9 cellular contexts compared by ENCODE assay signal in genomic region chr7:24595671-24596418, GRCh38. TPM values are rescaled to one million over a fixed set of nuclear protein-coding genes. Genes with fewer than 3 reads are reported as not detected.
DNase-seq lines count a peak whose midpoint lies in the region; ATAC-seq and TF ChIP-seq lines count a peak whose summit lies in the region.
"Had no signal": no experiment of that assay in that cellular context is flagged by ENCODE, and none has a peak within 500 bp of the region (broad histone marks: within the 10 kb centered on the region; RNA-seq: fewer than 3 reads in every experiment).

No MANE protein-coding gene starts in this region.

- no peak overlapping the region for H3K18ac ChIP-seq in mesendoderm (ENCODE audit: low read length)

- WGBS in mesendoderm (ENCODE audit: extremely low coverage, insufficient coverage, low lambda C conversion rate) = 100% methylated on average over 1 of the region's 7 CpGs
- 98% methylated on average over 7 of the region's 7 CpGs for WGBS in mammary epithelial cell (ENCODE audit: low coverage, missing lambda C conversion rate)

- in situ Hi-C loops in mammary epithelial cell (cut with MboI; ENCODE audit: low sequenced_read_pairs in 2 of 2) = no loop called here

- H3K4me2 ChIP-seq in DND-41 (ENCODE audit: insufficient read depth, low read length) (peak overlapping the region; percentile 59), mesendoderm (ENCODE audit: low read length) (no peak overlapping the region), mammary epithelial cell (ENCODE audit: insufficient read depth, low read depth, low read length) (no peak overlapping the region)

- H3K36me3 ChIP-seq in DND-41 (ENCODE audit: insufficient read depth, low read length) (no peaks in the 10 kb centered on the region), mesendoderm (ENCODE audit: control insufficient read depth, insufficient read depth, low read length) (no peaks in the 10 kb centered on the region), mammary epithelial cell (ENCODE audit: insufficient read depth, low read length) (no peaks in the 10 kb centered on the region)

- peaks cover 8% of the 10 kb centered on the region for H3K79me1 ChIP-seq in mesendoderm (ENCODE audit: low read length)

- H3K4me3 Mint-ChIP-seq in activated B cell treated with CpG ODN at 0.5 μM for 24 hours = no peak overlapping the region
- H3K4me3 Mint-ChIP-seq: CD14-positive monocyte had no signal

- no peaks in the 10 kb centered on the region for H3K36me3 Mint-ChIP-seq in activated B cell treated with CpG ODN at 0.5 μM for 24 hours (ENCODE audit: low read depth)
- H3K36me3 Mint-ChIP-seq: CD14-positive monocyte had no signal

- H3K9me3 ChIP-seq in DND-41 (ENCODE audit: insufficient read depth, low read length, severe bottlenecking) = no peaks in the 10 kb centered on the region
- no peaks in the 10 kb centered on the region for H3K9me3 ChIP-seq in mammary epithelial cell (replicated peaks; ENCODE audit: insufficient read depth, low read length)

- peak overlapping the region; percentile 74 for H2AFZ ChIP-seq in DND-41 (ENCODE audit: low read depth, low read length)
- H2AFZ ChIP-seq in mammary epithelial cell (ENCODE audit: low read depth, low read length) = no peak overlapping the region

- H3K4me1 Mint-ChIP-seq in activated B cell treated with CpG ODN at 0.5 μM for 24 hours = peaks cover 4% of the 10 kb centered on the region
- H3K4me1 Mint-ChIP-seq: CD14-positive monocyte had no signal

- H2BK15ac ChIP-seq in mesendoderm (replicated peaks; ENCODE audit: low read depth) = no peak overlapping the region

- DNase-seq in DND-41 (peak; percentile 22), activated B cell treated with CpG ODN at 0.5 μM for 24 hours (no peak), RKO (ENCODE audit: low spot score) (no peak), head of caudate nucleus (no peak), mesendoderm (no peak), mammary epithelial cell (no peak)

- dilution Hi-C loops in mammary epithelial cell (cut with HindIII; ENCODE audit: low sequenced_read_pairs) = no loop called here

- no peaks in the 10 kb centered on the region for H3K27me3 Mint-ChIP-seq in activated B cell treated with CpG ODN at 0.5 μM for 24 hours

- H3K9ac ChIP-seq in DND-41 (ENCODE audit: low read depth, low read length) = peak overlapping the region; percentile 51
- no peak overlapping the region for H3K9ac ChIP-seq in mesendoderm (ENCODE audit: low read length)
- no peak overlapping the region for H3K9ac ChIP-seq in mammary epithelial cell (ENCODE audit: insufficient read depth, low read length)

- H3K27me3 ChIP-seq in DND-41 (ENCODE audit: insufficient read depth, low read length, poor library complexity) (no peaks in the 10 kb centered on the region), mesendoderm (ENCODE audit: insufficient read depth, low read length, poor library complexity) (no peaks in the 10 kb centered on the region), mammary epithelial cell (ENCODE audit: insufficient read depth, low read length) (no peaks in the 10 kb centered on the region)

- intact Hi-C loops in activated B cell treated with CpG ODN at 0.5 μM for 24 hours (cut with micrococcal nuclease) (loop anchor here (2.0 kb wide), 1 partner anchor 15 kb away; no protein-coding TSS in a partner anchor), head of caudate nucleus (cut with DNase I) (no loop called here), mammary epithelial cell (cut with micrococcal nuclease) (no loop called here)

- H3K4me1 ChIP-seq in DND-41 (ENCODE audit: insufficient read depth, low read length) (peaks cover 7% of the 10 kb centered on the region), mesendoderm (ENCODE audit: control insufficient read depth, low read depth, low read length) (no peaks in the 10 kb centered on the region), mammary epithelial cell (ENCODE audit: insufficient read depth, low read length) (no peaks in the 10 kb centered on the region)

- no peak overlapping the region for H2AK5ac ChIP-seq in mesendoderm (ENCODE audit: low read length)

- H3K27ac ChIP-seq in DND-41 (ENCODE audit: low read length) (peak overlapping the region; percentile 76), mesendoderm (ENCODE audit: low read depth, low read length) (no peak overlapping the region), mammary epithelial cell (ENCODE audit: insufficient read depth, low read depth, low read length) (no peak overlapping the region)

- TF ChIP-seq CTCF in DND-41 (IDR thresholded peaks at IDR 0.05; ENCODE audit: borderline replicate concordance, extremely low read depth, low read length, poor library complexity, severe bottlenecking) = no peak
- TF ChIP-seq CTCF in activated B cell treated with CpG ODN at 0.5 μM for 24 hours (IDR thresholded peaks at IDR 0.05) = no peak
- TF ChIP-seq CTCF in mammary epithelial cell (conservative IDR thresholded peaks at IDR 0.05 in 1 of 2, IDR thresholded peaks at IDR 0.05 in 1 of 2; ENCODE audit: extremely low read depth in 1 of 2, insufficient read depth in 1 of 2, low read depth in 1 of 2, low read length in 2 of 2) = no peak

- H3K4ac ChIP-seq in mesendoderm (ENCODE audit: low read depth, low read length) = no peak overlapping the region

- no peak overlapping the region for H3K23ac ChIP-seq in mesendoderm (ENCODE audit: low read length)

- no TSS peak for BruUV-seq in mammary epithelial cell (replicated peaks; lab: Mats Ljungman, UMichigan)

- H3K79me2 ChIP-seq in DND-41 (ENCODE audit: insufficient read depth, low read length) (peaks cover 56% of the 10 kb centered on the region), mesendoderm (ENCODE audit: control insufficient read depth, insufficient read depth, low read length) (peaks cover 60% of the 10 kb centered on the region), mammary epithelial cell (ENCODE audit: insufficient read depth, low read length) (peaks cover 85% of the 10 kb centered on the region)

- H4K5ac ChIP-seq in mesendoderm (ENCODE audit: low read length) = no peak overlapping the region

- H3K56ac ChIP-seq in mesendoderm (ENCODE audit: low read length) = no peak overlapping the region

- no peak overlapping the region for H2BK120ac ChIP-seq in mesendoderm (ENCODE audit: low read depth, low read length)

- H3K27ac Mint-ChIP-seq in activated B cell treated with CpG ODN at 0.5 μM for 24 hours = no peak overlapping the region
- H3K27ac Mint-ChIP-seq: CD14-positive monocyte had no signal

- POLR2A ChIA-PET in activated B cell treated with CpG ODN at 0.5 μM for 24 hours (lab: Charles Lee) = no interaction called here

- H3K9me3 Mint-ChIP-seq in activated B cell treated with CpG ODN at 0.5 μM for 24 hours = no peaks in the 10 kb centered on the region
- H3K9me3 Mint-ChIP-seq: CD14-positive monocyte had no signal

- no peak overlapping the region for H2BK5ac ChIP-seq in mesendoderm (ENCODE audit: low read length)

- ATAC-seq in DND-41 (ENCODE audit: insufficient read depth, low read depth) (peak; percentile 91), GM19324 (IDR thresholded peaks at IDR 0.05; ENCODE audit: low FRiP score, unreplicated experiment) (peak; percentile 63), HG02973 (IDR thresholded peaks at IDR 0.05; ENCODE audit: unreplicated experiment) (peak; percentile 56), activated B cell treated with CpG ODN at 0.5 μM for 24 hours (ENCODE audit: low read depth) (peak; percentile 73)

- peak overlapping the region; percentile 36 to 61 for H3K4me3 ChIP-seq in DND-41 (ENCODE audit: low read depth in 1 of 2, low read length in 2 of 2)
- H3K4me3 ChIP-seq in mesendoderm (ENCODE audit: low read length) = no peak overlapping the region
- no peak overlapping the region for H3K4me3 ChIP-seq in mammary epithelial cell (replicated peaks in 1 of 3; ENCODE audit: insufficient read depth in 1 of 3, low read depth in 2 of 3, low read length in 3 of 3)

- no peak overlapping the region for H4K8ac ChIP-seq in mesendoderm (ENCODE audit: low read depth, low read length)

- CTCF ChIA-PET in activated B cell treated with CpG ODN at 0.5 μM for 24 hours (lab: Charles Lee) = no interaction called here
- CTCF ChIA-PET in mammary epithelial cell (lab: Charles Lee; ENCODE audit: low non-redundant PET) = no interaction called here

- H4K20me1 ChIP-seq in DND-41 (ENCODE audit: insufficient read depth, low read length) = peaks cover 4% of the 10 kb centered on the region; the same call in 1 of the 2 replicates
- H4K20me1 ChIP-seq in mammary epithelial cell (ENCODE audit: insufficient read depth, low read length) = no peaks in the 10 kb centered on the region

RNA-seq across cellular contexts. Expression of gene PALS2, which starts 22.6 kb away (rescaled TPM):
- 29.8 and 34.8 TPM in 2 replicates for total RNA-seq in activated B cell treated with CpG ODN at 0.5 μM for 24 hours
- polyA plus RNA-seq in mesendoderm (2013, experiment 1 of 2) = 55.9 TPM
- polyA plus RNA-seq in mesendoderm (2013, experiment 2 of 2) = 55.4 TPM
- total RNA-seq in mammary epithelial cell = 10 to 100 TPM; 36.2 to 39.5 TPM
- 12.1 TPM for polyA plus RNA-seq in mammary epithelial cell
- 17.1 TPM for polyA minus RNA-seq in mammary epithelial cell

Comparison
In these comparisons a context has a peak if more than half of its experiments do, and no peak if none do; other contexts are left out.
1. H3K4me3 ChIP-seq: peak in DND-41 (2 of 2); none in mesendoderm (single experiment) and mammary epithelial cell (0 of 3).
2. Peak in every context shown above with its lines, with median percentiles within 50 percentile points of each other: ATAC-seq.